In the genomic region with DNA sequence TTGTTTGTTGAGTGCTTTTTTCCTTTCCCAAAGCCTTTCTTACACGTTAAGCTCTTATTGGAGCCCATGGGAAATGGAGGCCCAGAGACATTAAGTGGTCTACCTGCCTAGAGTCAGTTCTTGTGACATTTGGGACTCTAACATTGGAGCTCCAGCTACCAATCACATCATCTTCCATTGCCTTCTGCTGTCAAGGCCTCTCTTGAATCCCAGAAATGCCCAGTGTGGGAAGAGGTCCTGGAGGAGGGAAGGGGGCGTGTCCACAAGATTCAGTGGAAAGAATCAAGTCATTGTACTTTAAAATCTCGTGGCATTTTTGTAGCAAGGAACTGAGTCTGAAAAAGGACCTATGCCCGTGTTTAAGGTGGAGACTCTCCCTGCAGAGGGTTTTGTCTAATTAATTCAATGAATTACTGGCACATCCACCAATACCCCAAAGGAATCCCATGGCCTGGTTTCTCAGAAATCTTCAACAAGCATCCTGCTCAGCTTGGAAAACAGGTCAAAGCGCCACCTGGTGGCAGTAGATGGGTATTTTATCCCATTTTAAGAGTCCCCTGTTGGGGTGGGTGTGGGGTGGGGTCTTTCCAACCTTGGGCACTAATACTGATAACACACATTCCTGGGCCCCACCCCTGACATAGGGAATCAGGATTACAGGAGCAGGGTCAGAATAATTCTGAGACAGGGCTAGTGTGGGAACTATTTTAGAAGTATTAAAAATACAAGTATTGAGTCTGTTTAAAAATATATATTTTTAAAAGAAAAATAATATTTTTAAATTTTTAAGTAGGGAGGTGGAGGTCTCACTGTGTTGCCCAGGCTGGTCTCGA, we compare ENCODE assay signal across 8 cellular contexts. TPM values are rescaled to one million over a fixed set of nuclear protein-coding genes. Genes with fewer than 3 reads are reported as not detected.
DNase-seq lines count a peak whose midpoint lies in the region; ATAC-seq and TF ChIP-seq lines count a peak whose summit lies in the region.

No MANE protein-coding gene starts in this region.

- H3K4me3 ChIP-seq in BJ (ENCODE audit: low read depth, low read length) (no peak overlapping the region), H7 (ENCODE audit: insufficient read depth, low read depth, low read length) (no peak overlapping the region), Panc1 (ENCODE audit: low read depth in 2 of 2, low read length in 2 of 2) (no peak overlapping the region), fibroblast of the aortic adventitia (ENCODE audit: low read depth, low read length) (no peak overlapping the region), tibial nerve (no peak overlapping the region)

- H3K36me3 ChIP-seq in BJ (ENCODE audit: control insufficient read depth, insufficient read depth, low read length) (peaks cover 26% of the 10 kb centered on the region), H7 (replicated peaks; ENCODE audit: control insufficient read depth, insufficient read depth, low read length) (peaks cover 40% of the 10 kb centered on the region), Panc1 (ENCODE audit: control insufficient read depth, insufficient read depth, low read length) (no peaks in the 10 kb centered on the region), tibial nerve (peaks cover 0 to 35% (median 0%) of the 10 kb centered on the region in 3 donors)

- in situ Hi-C loops in Panc1 (cut with HindIII; ENCODE audit: low pct_unique_long_range_greater_than_20kb, low sequenced_read_pairs), result no loop called here

- H3K4me1 ChIP-seq in Panc1 (ENCODE audit: control insufficient read depth, insufficient read depth, low read length) (no peaks in the 10 kb centered on the region), tibial nerve (peaks cover 0 to 57% (median 39%) of the 10 kb centered on the region in 4 donors)

- H3K27ac ChIP-seq in Panc1 (ENCODE audit: low read length), result no peak overlapping the region
- H3K27ac ChIP-seq in tibial nerve, result peak overlapping the region; percentile 63 to 86 (median 82)

- no peak for DNase-seq in BJ (ENCODE audit: low read depth)
- DNase-seq in H7, result peak; percentile 91
- DNase-seq in Panc1 (ENCODE audit: low read depth, low spot score), result peak; percentile 27
- DNase-seq in activated T-helper 1 cell treated with Interleukin-2 at 50 U/mL for 16 hours (ENCODE audit: low read depth), result peak; percentile 33
- peak; percentile 73 for DNase-seq in fibroblast of the aortic adventitia (ENCODE audit: low read depth)
- peak; percentile 35 for DNase-seq in omental fat pad (ENCODE audit: low spot score)
- DNase-seq in tibial nerve (ENCODE audit: low spot score in 2 of 2), result peak in 1 of 2 donors; percentile 51

- peak; percentile 80 for ATAC-seq in Panc1
- peak; percentile 62 for ATAC-seq in omental fat pad (ENCODE audit: low FRiP score)
- ATAC-seq in GM19395 (IDR thresholded peaks at IDR 0.05; ENCODE audit: unreplicated experiment), result no peak

- TF ChIP-seq CTCF in BJ (IDR thresholded peaks at IDR 0.05; ENCODE audit: insufficient read depth, low read depth, low read length) (peak; percentile 75), Panc1 (IDR thresholded peaks at IDR 0.05) (peak; percentile 77), fibroblast of the aortic adventitia (IDR thresholded peaks at IDR 0.05; ENCODE audit: insufficient read depth, low read length) (peak; percentile 63), omental fat pad (IDR thresholded peaks at IDR 0.05) (peak in 2 of 3 donors; percentile 33 to 36), tibial nerve (IDR thresholded peaks at IDR 0.05) (peak; percentile 61 to 94 (median 80))

- CTCF ChIA-PET in BJ (lab: Yijun Ruan, JAX) (interaction anchor here (0.6 to 13.4 kb wide), 23 partner anchors 8 to 108 kb away, joined by 3 to 231 read pairs (median 3); no protein-coding TSS in a partner anchor), Panc1 (lab: Charles Lee) (interaction anchor here (0.7 to 2.3 kb wide), 3 partner anchors 35 to 57 kb away, joined by 5 to 11 read pairs (median 9); no protein-coding TSS in a partner anchor)

- WGBS in tibial nerve, 2 donors, result 28 to 37% methylated on average over 6 of the region's 6 CpGs

- intact Hi-C loops in Panc1 (cut with micrococcal nuclease; ENCODE audit: unreplicated experiment), result loop anchor here (1.0 kb wide), 1 partner anchor 54 kb away; no protein-coding TSS in a partner anchor

- TF ChIP-seq EP300 in tibial nerve (IDR thresholded peaks at IDR 0.05), result peak in 1 of 2 donors; percentile 57

- H3K27me3 ChIP-seq in BJ (ENCODE audit: control insufficient read depth, insufficient read depth, low read length) (no peaks in the 10 kb centered on the region), H7 (ENCODE audit: control insufficient read depth, insufficient read depth, low read length) (no peaks in the 10 kb centered on the region), Panc1 (ENCODE audit: control insufficient read depth, insufficient read depth, low read length) (no peaks in the 10 kb centered on the region), tibial nerve (no peaks in the 10 kb centered on the region)

- POLR2A ChIA-PET in BJ (lab: Charles Lee) (no interaction called here), Panc1 (lab: Charles Lee) (interaction anchor here (0.6 kb wide), 1 partner anchor 55 kb away, joined by 6 read pairs; no protein-coding TSS in a partner anchor)

- H3K9me3 ChIP-seq in Panc1 (ENCODE audit: control insufficient read depth, insufficient read depth, low read depth, low read length) (no peaks in the 10 kb centered on the region), tibial nerve (no peaks in the 10 kb centered on the region)

- no TSS peak for BruUV-seq in Panc1 (replicated peaks; lab: Mats Ljungman, UMichigan)

- TF ChIP-seq POLR2A in tibial nerve (IDR thresholded peaks at IDR 0.05), result no peak

RNA-seq across cellular contexts. Expression of a gene that starts 24.6 kb away (rescaled TPM):
- polyA plus RNA-seq in BJ (2011; rRNA removed), result 22.3 and 34.1 TPM in 2 replicates
- 35.5 and 61.0 TPM in 2 replicates for polyA minus RNA-seq in BJ (2011; rRNA and poly(A)+ RNA removed)
- total RNA-seq in H7 (2014; rRNA removed; shearing (Covaris generic)), result 56.8 and 63.2 TPM in 2 replicates
- total RNA-seq in Panc1 (2021; ENCODE audit: unreplicated experiment), result 12.7 TPM
- polyA plus RNA-seq in Panc1 (2012; ENCODE audit: insufficient read length), result 27.1 TPM
- 2.2 and 9.7 TPM in 2 replicates for total RNA-seq in fibroblast of the aortic adventitia (ENCODE audit: low replicate concordance)
- total RNA-seq in omental fat pad, result 100 to 1,000 TPM in 3 of 4 donors, 10 to 100 TPM in 1; 57.5 to 138 (median 105) TPM
- 100 to 1,000 TPM in 1 of 4 donors, 10 to 100 TPM in 3; 42.5 to 126 (median 61.3) TPM for total RNA-seq in tibial nerve
